In the genomic region with DNA sequence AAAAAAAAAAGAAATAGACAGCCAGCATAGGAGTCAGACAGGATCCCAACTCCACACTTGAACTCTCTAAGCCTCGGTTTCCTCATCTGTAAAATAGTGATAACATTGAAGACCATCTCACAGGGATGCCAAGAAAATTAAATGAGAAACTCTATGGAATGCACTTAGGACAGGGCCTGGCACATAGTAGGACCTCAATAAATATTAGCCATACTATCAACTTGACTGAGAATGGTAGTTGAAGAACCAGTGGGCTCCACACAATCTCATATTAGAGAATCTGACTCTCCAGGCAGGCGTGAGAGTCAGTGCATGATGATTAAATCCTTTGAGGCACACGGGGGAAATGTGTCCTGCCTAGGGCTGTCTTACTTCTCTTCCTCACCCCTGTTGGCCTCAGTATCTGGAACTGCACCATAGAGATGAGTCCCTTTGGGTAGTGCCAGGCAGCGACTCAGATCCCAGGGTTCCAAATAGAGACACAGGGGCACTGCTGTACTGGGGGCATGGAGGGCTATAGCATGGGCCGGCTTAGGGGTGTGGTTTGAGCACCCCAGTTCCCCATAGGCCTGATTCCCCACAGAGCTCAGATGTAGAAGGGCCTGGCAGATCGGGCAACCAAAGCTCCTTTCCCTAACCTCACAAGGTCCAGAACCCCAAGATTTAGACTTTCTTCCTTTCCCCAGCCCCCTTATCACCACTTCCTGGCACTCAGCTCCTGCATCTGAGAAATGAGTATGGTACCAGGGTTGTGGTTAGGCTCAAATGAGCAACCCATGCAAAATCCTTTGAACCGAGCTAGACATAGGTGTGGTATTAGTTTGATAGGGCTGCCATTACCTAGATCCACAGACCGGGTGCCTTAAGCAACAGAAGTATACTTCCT, we compare ENCODE assay signal across 9 cellular contexts.
DNase-seq lines count a peak whose midpoint lies in the region; ATAC-seq and TF ChIP-seq lines count a peak whose summit lies in the region.
"Had no signal": no experiment of that assay in that cellular context is flagged by ENCODE, and none has a peak within 500 bp of the region (broad histone marks: within the 10 kb centered on the region; RNA-seq: fewer than 3 reads in every experiment).

No MANE protein-coding gene starts in this region.

- H3K4me1 ChIP-seq in BLaER1 treated with 17β-estradiol and CSF1 and Interleukin-3, amounts not matched to agents 10 nM and 100 nM, result peaks cover 95 to 100% (median 97%) of the 10 kb centered on the region in 10 experiments

- H3K9ac ChIP-seq in BLaER1 treated with 17β-estradiol and CSF1 and Interleukin-3, amounts not matched to agents 10 nM and 100 nM, result peak overlapping the region in 4 of 11 experiments; percentile 4 to 29 (median 21); a peak in 3 of 22 replicates

- peak overlapping the region; percentile 85 to 99 (median 95) for H3K4me2 ChIP-seq in BLaER1 treated with 17β-estradiol and CSF1 and Interleukin-3, amounts not matched to agents 10 nM and 100 nM

- DNase-seq in NB4 (ENCODE audit: low read depth) (peak; percentile 55), SHP77 (lab: John Stamatoyannopoulos, UW) (no peak), WERI-Rb-1 (no peak), NCI-H2196 treated with DMSO at 0.1 percent for 48 hours (lab: John Stamatoyannopoulos, UW; ENCODE audit: unreplicated experiment) (no peak), NCI-H2227 treated with DMSO at 0.1 percent for 48 hours (lab: John Stamatoyannopoulos, UW) (no peak)
- peak; percentile 82 for DNase-seq in central memory CD4-positive, alpha-beta T cell

- no peak overlapping the region for H3K4me3 ChIP-seq in BLaER1 treated with 17β-estradiol and CSF1 and Interleukin-3, amounts not matched to agents 10 nM and 100 nM
- H3K4me3 ChIP-seq in NB4 (ENCODE audit: low read depth, low read length) (no peak overlapping the region), WERI-Rb-1 (ENCODE audit: low read depth, low read length) (no peak overlapping the region)

- no peaks in the 10 kb centered on the region for H3K36me3 ChIP-seq in BLaER1 treated with 17β-estradiol and CSF1 and Interleukin-3, amounts not matched to agents 10 nM and 100 nM
- no peaks in the 10 kb centered on the region for H3K36me3 ChIP-seq in WERI-Rb-1

- no peaks in the 10 kb centered on the region for H4K20me1 ChIP-seq in BLaER1 treated with 17β-estradiol and CSF1 and Interleukin-3, amounts not matched to agents 10 nM and 100 nM

- peak; percentile 38 for ATAC-seq in GM21381 (IDR thresholded peaks at IDR 0.05; ENCODE audit: unreplicated experiment)

- H3K27me3 ChIP-seq in BLaER1 treated with 17β-estradiol and CSF1 and Interleukin-3, amounts not matched to agents 10 nM and 100 nM, result no peaks in the 10 kb centered on the region; a peak in 1 of 22 replicates
- H3K27me3 ChIP-seq in WERI-Rb-1 (ENCODE audit: insufficient read depth, low read depth, severe bottlenecking), result no peaks in the 10 kb centered on the region

- TF ChIP-seq CTCF in NB4 (IDR thresholded peaks at IDR 0.05; ENCODE audit: low read depth, low read length) (no peak), WERI-Rb-1 (IDR thresholded peaks at IDR 0.05; ENCODE audit: low read depth, low read length) (no peak)

- H3K9me3 ChIP-seq in BLaER1 treated with 17β-estradiol and CSF1 and Interleukin-3, amounts not matched to agents 10 nM and 100 nM (replicated peaks in 1 of 11), result no peaks in the 10 kb centered on the region
- H3K9me3 ChIP-seq in WERI-Rb-1 (ENCODE audit: severe bottlenecking), result no peaks in the 10 kb centered on the region

- peak overlapping the region; percentile 30 to 93 (median 84); a peak in 20 of 22 replicates for H3K27ac ChIP-seq in BLaER1 treated with 17β-estradiol and CSF1 and Interleukin-3, amounts not matched to agents 10 nM and 100 nM
- H3K27ac ChIP-seq in WERI-Rb-1, result no peak overlapping the region
- H3K27ac ChIP-seq: C4-2B had no signal

- no peak for TF ChIP-seq POLR2A in NB4 (IDR thresholded peaks at IDR 0.05; ENCODE audit: extremely low read depth, insufficient read length)

Comparison
In these comparisons a context has a peak if more than half of its experiments do, and no peak if none do; other contexts are left out.
1. DNase-seq: peak in NB4 (single experiment) and central memory CD4-positive, alpha-beta T cell (single experiment); none in SHP77 (0 of 2), WERI-Rb-1 (single experiment), NCI-H2196 treated with DMSO at 0.1 percent for 48 hours (single experiment) and NCI-H2227 treated with DMSO at 0.1 percent for 48 hours (single experiment).